ENCODE assay signal across 1 cellular context in the genomic region with DNA sequence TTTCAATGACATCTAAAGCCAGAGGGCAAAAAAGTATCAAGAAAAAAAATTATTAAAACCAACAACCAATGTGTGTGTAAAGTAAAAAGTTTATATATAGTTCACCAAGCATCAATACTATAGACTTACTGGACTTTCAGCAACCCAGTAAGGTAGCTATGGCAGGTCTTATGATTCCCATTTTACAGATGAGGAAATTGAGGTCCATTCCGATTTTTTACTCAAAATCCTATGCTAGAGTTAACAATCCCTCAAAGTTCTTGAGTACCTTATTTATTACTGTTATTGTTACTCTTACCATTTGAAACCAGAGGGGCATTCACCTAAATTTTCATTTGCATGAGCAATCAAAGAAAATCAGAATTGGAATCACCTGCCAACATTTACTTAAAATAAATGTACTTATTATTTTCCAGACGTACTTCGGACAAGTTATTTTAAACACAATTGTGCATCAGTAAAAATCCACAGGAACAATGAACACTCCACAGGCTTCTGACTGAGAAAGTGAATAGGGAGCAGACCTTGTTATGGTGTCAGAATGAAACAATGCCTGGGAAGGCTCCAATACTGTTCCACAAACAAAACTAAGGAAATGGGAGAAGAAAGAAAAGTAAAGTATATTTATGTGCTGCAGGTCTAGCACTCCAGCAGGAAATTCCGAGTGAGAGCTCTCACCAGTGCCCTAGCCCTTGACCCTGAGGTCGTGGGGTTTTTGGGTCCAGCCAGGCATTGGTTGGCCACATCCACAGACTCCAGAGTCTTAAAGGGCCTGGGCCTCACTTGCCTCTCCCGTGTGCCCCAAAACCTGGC.
TF ChIP-seq lines count a peak whose summit lies in the region.

No MANE protein-coding gene starts in this region.

TF ChIP-seq in GM23338, 12 proteins besides CTCF, POLR2A, EP300 and RAD21 (continued from another document):
- TF ChIP-seq, protein P1, sequence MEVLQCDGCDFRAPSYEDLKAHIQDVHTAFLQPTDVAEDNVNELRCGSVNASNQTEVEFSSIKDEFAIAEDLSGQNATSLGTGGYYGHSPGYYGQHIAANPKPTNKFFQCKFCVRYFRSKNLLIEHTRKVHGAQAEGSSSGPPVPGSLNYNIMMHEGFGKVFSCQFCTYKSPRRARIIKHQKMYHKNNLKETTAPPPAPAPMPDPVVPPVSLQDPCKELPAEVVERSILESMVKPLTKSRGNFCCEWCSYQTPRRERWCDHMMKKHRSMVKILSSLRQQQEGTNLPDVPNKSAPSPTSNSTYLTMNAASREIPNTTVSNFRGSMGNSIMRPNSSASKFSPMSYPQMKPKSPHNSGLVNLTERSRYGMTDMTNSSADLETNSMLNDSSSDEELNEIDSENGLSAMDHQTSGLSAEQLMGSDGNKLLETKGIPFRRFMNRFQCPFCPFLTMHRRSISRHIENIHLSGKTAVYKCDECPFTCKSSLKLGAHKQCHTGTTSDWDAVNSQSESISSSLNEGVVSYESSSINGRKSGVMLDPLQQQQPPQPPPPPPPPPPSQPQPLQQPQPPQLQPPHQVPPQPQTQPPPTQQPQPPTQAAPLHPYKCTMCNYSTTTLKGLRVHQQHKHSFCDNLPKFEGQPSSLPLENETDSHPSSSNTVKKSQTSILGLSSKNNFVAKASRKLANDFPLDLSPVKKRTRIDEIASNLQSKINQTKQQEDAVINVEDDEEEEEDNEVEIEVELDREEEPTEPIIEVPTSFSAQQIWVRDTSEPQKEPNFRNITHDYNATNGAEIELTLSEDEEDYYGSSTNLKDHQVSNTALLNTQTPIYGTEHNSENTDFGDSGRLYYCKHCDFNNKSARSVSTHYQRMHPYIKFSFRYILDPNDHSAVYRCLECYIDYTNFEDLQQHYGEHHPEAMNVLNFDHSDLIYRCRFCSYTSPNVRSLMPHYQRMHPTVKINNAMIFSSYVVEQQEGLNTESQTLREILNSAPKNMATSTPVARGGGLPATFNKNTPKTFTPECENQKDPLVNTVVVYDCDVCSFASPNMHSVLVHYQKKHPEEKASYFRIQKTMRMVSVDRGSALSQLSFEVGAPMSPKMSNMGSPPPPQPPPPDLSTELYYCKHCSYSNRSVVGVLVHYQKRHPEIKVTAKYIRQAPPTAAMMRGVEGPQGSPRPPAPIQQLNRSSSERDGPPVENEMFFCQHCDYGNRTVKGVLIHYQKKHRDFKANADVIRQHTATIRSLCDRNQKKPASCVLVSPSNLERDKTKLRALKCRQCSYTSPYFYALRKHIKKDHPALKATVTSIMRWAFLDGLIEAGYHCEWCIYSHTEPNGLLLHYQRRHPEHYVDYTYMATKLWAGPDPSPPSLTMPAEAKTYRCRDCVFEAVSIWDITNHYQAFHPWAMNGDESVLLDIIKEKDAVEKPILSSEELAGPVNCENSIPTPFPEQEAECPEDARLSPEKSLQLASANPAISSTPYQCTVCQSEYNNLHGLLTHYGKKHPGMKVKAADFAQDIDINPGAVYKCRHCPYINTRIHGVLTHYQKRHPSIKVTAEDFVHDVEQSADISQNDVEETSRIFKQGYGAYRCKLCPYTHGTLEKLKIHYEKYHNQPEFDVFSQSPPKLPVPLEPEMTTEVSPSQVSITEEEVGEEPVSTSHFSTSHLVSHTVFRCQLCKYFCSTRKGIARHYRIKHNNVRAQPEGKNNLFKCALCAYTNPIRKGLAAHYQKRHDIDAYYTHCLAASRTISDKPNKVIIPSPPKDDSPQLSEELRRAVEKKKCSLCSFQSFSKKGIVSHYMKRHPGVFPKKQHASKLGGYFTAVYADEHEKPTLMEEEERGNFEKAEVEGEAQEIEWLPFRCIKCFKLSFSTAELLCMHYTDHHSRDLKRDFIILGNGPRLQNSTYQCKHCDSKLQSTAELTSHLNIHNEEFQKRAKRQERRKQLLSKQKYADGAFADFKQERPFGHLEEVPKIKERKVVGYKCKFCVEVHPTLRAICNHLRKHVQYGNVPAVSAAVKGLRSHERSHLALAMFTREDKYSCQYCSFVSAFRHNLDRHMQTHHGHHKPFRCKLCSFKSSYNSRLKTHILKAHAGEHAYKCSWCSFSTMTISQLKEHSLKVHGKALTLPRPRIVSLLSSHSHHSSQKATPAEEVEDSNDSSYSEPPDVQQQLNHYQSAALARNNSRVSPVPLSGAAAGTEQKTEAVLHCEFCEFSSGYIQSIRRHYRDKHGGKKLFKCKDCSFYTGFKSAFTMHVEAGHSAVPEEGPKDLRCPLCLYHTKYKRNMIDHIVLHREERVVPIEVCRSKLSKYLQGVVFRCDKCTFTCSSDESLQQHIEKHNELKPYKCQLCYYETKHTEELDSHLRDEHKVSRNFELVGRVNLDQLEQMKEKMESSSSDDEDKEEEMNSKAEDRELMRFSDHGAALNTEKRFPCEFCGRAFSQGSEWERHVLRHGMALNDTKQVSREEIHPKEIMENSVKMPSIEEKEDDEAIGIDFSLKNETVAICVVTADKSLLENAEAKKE (CRISPR knock-in tag; IDR thresholded peaks at IDR 0.05) = no peak
- TF ChIP-seq EZH2phosphoT487 (IDR thresholded peaks at IDR 0.05; ENCODE audit: unreplicated experiment) (no peak), EZH2 (IDR thresholded peaks at IDR 0.05; ENCODE audit: low read depth, unreplicated experiment) (no peak), ZNF114 (CRISPR knock-in tag; IDR thresholded peaks at IDR 0.05) (no peak), ETS1 (IDR thresholded peaks at IDR 0.05) (no peak), STAT1 (IDR thresholded peaks at IDR 0.05; ENCODE audit: unreplicated experiment) (no peak), REST (IDR thresholded peaks at IDR 0.05; ENCODE audit: unreplicated experiment) (no peak)
